In genomic region chr20:47356526-47357295, GRCh38 we compare ENCODE assay signal across 1 cellular context.
A peak's percentile ranks its signal among the peaks of the same experiment; 100 is the strongest.
TF ChIP-seq lines count a peak whose summit lies in the region.

Gene ZMYND8 (minus strand): TSS chr20:47356699. CDS start chr20:47356670, 29 bp downstream.

TF ChIP-seq in HepG2, 621 proteins besides CTCF, POLR2A, EP300 and RAD21 (continued from another document and continues in another):
- TF ChIP-seq ISX (CRISPR knock-in tag; conservative IDR thresholded peaks at IDR 0.05), result no peak
- TF ChIP-seq, protein P1, sequence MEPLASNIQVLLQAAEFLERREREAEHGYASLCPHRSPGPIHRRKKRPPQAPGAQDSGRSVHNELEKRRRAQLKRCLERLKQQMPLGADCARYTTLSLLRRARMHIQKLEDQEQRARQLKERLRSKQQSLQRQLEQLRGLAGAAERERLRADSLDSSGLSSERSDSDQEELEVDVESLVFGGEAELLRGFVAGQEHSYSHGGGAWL (CRISPR knock-in tag; IDR thresholded peaks at IDR 0.05), result 0 out of 2 replicates have a peak, but pooled peaks have one; percentile 56
- no peak for TF ChIP-seq MXD4 (CRISPR knock-in tag; IDR thresholded peaks at IDR 0.05)
- TF ChIP-seq EZH2 (conservative IDR thresholded peaks at IDR 0.05; ENCODE audit: low read depth, low read length), result no peak
- TF ChIP-seq GLI4 (CRISPR knock-in tag; IDR thresholded peaks at IDR 0.05; ENCODE audit: borderline replicate concordance), result no peak
- 0 out of 2 replicates have a peak, but pooled peaks have one; percentile 35 for TF ChIP-seq SOX13 (IDR thresholded peaks at IDR 0.05)
- 0 out of 4 replicates have a peak, but pooled peaks of 1 of the 2 experiments have one; percentile 73 for TF ChIP-seq SOX13 (CRISPR knock-in tag; conservative IDR thresholded peaks at IDR 0.05 in 1 of 2, IDR thresholded peaks at IDR 0.05 in 1 of 2)
- TF ChIP-seq HOXA7 (CRISPR knock-in tag; IDR thresholded peaks at IDR 0.05), result no peak
- 0 out of 2 replicates have a peak, but pooled peaks have one; percentile 29 for TF ChIP-seq ZMYM4 (CRISPR knock-in tag; IDR thresholded peaks at IDR 0.05)
- peak; percentile 14 for TF ChIP-seq ASH2L (IDR thresholded peaks at IDR 0.05; ENCODE audit: insufficient read length, low read depth, low read length)
- TF ChIP-seq TRIM24 (CRISPR knock-in tag; IDR thresholded peaks at IDR 0.05), result no peak
- TF ChIP-seq SRF (IDR thresholded peaks at IDR 0.05; ENCODE audit: low read depth, low read length), result 0 out of 2 replicates have a peak, but pooled peaks have one; percentile 6
- TF ChIP-seq HDAC6 (IDR thresholded peaks at IDR 0.05; ENCODE audit: low read depth, low read length), result 0 out of 2 replicates have a peak, but pooled peaks have one; percentile 23
- 0 out of 2 replicates have a peak, but pooled peaks have one; percentile 61 for TF ChIP-seq MYC (CRISPR knock-in tag; IDR thresholded peaks at IDR 0.05; ENCODE audit: borderline replicate concordance)
- peak; percentile 36; the same call in 1 of the 2 replicates for TF ChIP-seq ARID5B (CRISPR knock-in tag; IDR thresholded peaks at IDR 0.05)
- TF ChIP-seq NCOA5 (CRISPR knock-in tag; IDR thresholded peaks at IDR 0.05), result no peak
- TF ChIP-seq, protein P2, sequence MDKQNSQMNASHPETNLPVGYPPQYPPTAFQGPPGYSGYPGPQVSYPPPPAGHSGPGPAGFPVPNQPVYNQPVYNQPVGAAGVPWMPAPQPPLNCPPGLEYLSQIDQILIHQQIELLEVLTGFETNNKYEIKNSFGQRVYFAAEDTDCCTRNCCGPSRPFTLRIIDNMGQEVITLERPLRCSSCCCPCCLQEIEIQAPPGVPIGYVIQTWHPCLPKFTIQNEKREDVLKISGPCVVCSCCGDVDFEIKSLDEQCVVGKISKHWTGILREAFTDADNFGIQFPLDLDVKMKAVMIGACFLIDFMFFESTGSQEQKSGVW (CRISPR knock-in tag; IDR thresholded peaks at IDR 0.05; ENCODE audit: borderline replicate concordance), result no peak
- no peak for TF ChIP-seq ZFP36 (IDR thresholded peaks at IDR 0.05; ENCODE audit: borderline replicate concordance, low read depth, low read length, partially characterized antibody)
- TF ChIP-seq ZNF747 (CRISPR knock-in tag; IDR thresholded peaks at IDR 0.05; ENCODE audit: borderline replicate concordance), result no peak
- TF ChIP-seq, protein P3, sequence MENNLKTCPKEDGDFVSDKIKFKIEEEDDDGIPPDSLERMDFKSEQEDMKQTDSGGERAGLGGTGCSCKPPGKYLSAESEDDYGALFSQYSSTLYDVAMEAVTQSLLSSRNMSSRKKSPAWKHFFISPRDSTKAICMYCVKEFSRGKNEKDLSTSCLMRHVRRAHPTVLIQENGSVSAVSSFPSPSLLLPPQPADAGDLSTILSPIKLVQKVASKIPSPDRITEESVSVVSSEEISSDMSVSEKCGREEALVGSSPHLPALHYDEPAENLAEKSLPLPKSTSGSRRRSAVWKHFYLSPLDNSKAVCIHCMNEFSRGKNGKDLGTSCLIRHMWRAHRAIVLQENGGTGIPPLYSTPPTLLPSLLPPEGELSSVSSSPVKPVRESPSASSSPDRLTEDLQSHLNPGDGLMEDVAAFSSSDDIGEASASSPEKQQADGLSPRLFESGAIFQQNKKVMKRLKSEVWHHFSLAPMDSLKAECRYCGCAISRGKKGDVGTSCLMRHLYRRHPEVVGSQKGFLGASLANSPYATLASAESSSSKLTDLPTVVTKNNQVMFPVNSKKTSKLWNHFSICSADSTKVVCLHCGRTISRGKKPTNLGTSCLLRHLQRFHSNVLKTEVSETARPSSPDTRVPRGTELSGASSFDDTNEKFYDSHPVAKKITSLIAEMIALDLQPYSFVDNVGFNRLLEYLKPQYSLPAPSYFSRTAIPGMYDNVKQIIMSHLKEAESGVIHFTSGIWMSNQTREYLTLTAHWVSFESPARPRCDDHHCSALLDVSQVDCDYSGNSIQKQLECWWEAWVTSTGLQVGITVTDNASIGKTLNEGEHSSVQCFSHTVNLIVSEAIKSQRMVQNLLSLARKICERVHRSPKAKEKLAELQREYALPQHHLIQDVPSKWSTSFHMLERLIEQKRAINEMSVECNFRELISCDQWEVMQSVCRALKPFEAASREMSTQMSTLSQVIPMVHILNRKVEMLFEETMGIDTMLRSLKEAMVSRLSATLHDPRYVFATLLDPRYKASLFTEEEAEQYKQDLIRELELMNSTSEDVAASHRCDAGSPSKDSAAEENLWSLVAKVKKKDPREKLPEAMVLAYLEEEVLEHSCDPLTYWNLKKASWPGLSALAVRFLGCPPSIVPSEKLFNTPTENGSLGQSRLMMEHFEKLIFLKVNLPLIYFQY (CRISPR knock-in tag; IDR thresholded peaks at IDR 0.05; ENCODE audit: borderline replicate concordance), result no peak
- 0 out of 2 replicates have a peak, but pooled peaks have one; percentile 22 for TF ChIP-seq ZSCAN12 (CRISPR knock-in tag; IDR thresholded peaks at IDR 0.05)
- peak; percentile 62 for TF ChIP-seq SRY (CRISPR knock-in tag; IDR thresholded peaks at IDR 0.05)
- peak; percentile 67; the same call in 1 of the 2 replicates for TF ChIP-seq SNAPC4 (CRISPR knock-in tag; IDR thresholded peaks at IDR 0.05)
- no peak for TF ChIP-seq ZNF737 (CRISPR knock-in tag; IDR thresholded peaks at IDR 0.05; ENCODE audit: borderline replicate concordance)
- TF ChIP-seq, protein P4, sequence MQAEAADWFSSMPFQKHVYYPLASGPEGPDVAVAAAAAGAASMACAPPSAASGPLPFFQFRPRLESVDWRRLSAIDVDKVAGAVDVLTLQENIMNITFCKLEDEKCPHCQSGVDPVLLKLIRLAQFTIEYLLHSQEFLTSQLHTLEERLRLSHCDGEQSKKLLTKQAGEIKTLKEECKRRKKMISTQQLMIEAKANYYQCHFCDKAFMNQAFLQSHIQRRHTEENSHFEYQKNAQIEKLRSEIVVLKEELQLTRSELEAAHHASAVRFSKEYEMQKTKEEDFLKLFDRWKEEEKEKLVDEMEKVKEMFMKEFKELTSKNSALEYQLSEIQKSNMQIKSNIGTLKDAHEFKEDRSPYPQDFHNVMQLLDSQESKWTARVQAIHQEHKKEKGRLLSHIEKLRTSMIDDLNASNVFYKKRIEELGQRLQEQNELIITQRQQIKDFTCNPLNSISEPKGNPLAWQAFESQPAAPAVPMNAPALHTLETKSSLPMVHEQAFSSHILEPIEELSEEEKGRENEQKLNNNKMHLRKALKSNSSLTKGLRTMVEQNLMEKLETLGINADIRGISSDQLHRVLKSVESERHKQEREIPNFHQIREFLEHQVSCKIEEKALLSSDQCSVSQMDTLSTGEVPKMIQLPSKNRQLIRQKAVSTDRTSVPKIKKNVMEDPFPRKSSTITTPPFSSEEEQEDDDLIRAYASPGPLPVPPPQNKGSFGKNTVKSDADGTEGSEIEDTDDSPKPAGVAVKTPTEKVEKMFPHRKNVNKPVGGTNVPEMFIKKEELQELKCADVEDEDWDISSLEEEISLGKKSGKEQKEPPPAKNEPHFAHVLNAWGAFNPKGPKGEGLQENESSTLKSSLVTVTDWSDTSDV (CRISPR knock-in tag; IDR thresholded peaks at IDR 0.05), result 0 out of 2 replicates have a peak, but pooled peaks have one; percentile 84
- TF ChIP-seq BRCA1 (CRISPR knock-in tag; IDR thresholded peaks at IDR 0.05), result no peak
- TF ChIP-seq, protein P5, sequence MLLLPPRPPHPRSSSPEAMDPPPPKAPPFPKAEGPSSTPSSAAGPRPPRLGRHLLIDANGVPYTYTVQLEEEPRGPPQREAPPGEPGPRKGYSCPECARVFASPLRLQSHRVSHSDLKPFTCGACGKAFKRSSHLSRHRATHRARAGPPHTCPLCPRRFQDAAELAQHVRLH (CRISPR knock-in tag; IDR thresholded peaks at IDR 0.05; ENCODE audit: borderline replicate concordance, low read depth), result no peak
- TF ChIP-seq FOXK1 (CRISPR knock-in tag; IDR thresholded peaks at IDR 0.05; ENCODE audit: borderline replicate concordance, low read depth), result peak; percentile 41; the same call in 1 of the 2 replicates
- no peak for TF ChIP-seq HIVEP1 (CRISPR knock-in tag; IDR thresholded peaks at IDR 0.05)
- TF ChIP-seq ZBTB8A (CRISPR knock-in tag; IDR thresholded peaks at IDR 0.05; ENCODE audit: borderline replicate concordance, low read depth), result no peak
- TF ChIP-seq ZNF275 (CRISPR knock-in tag; IDR thresholded peaks at IDR 0.05; ENCODE audit: borderline replicate concordance), result no peak
- TF ChIP-seq ZNF704 (CRISPR knock-in tag; IDR thresholded peaks at IDR 0.05; ENCODE audit: borderline replicate concordance), result no peak
- no peak for TF ChIP-seq RARG (CRISPR knock-in tag; IDR thresholded peaks at IDR 0.05; ENCODE audit: low read depth)
- TF ChIP-seq JARID2 (CRISPR knock-in tag; IDR thresholded peaks at IDR 0.05; ENCODE audit: insufficient replicate concordance), result no peak
- TF ChIP-seq MIXL1 (CRISPR knock-in tag; IDR thresholded peaks at IDR 0.05), result peak; percentile 83
- TF ChIP-seq MEIS1 (CRISPR knock-in tag; IDR thresholded peaks at IDR 0.05; ENCODE audit: borderline replicate concordance), result no peak
- no peak for TF ChIP-seq NKX3-1 (CRISPR knock-in tag; IDR thresholded peaks at IDR 0.05)
- TF ChIP-seq SATB2 (CRISPR knock-in tag; IDR thresholded peaks at IDR 0.05), result no peak
- no peak for TF ChIP-seq JDP2 (CRISPR knock-in tag; IDR thresholded peaks at IDR 0.05; ENCODE audit: borderline replicate concordance)
- TF ChIP-seq PLRG1 (conservative IDR thresholded peaks at IDR 0.05), result no peak
- peak; percentile 7; the same call in 1 of the 2 replicates for TF ChIP-seq ZBTB3 (CRISPR knock-in tag; IDR thresholded peaks at IDR 0.05; ENCODE audit: borderline replicate concordance, low read depth)
- no peak for TF ChIP-seq PAF1 (CRISPR knock-in tag; IDR thresholded peaks at IDR 0.05)
- peak; percentile 72 for TF ChIP-seq GATA4 (IDR thresholded peaks at IDR 0.05; ENCODE audit: borderline replicate concordance, low read depth)
- no peak for TF ChIP-seq KDM1A (CRISPR knock-in tag; IDR thresholded peaks at IDR 0.05)
